Comparison of ENCODE assay signal across 24 cellular contexts in genomic region chr11:32164836-32165235, GRCh38.
"Had no signal": no experiment of that assay in that cellular context is flagged by ENCODE, and none has a peak within 500 bp of the region (broad histone marks: within the 10 kb centered on the region; RNA-seq: fewer than 3 reads in every experiment).

No MANE protein-coding gene starts in this region.

- H3K27me3 ChIP-seq: colonic mucosa, gastrocnemius medialis had no signal

- H3K9me3 ChIP-seq: colonic mucosa, esophagus muscularis mucosa, esophagus squamous epithelium, gastrocnemius medialis, gastroesophageal sphincter, heart left ventricle, heart right ventricle had no signal

- ATAC-seq: effector memory CD8-positive, alpha-beta T cell; esophagus mucosa; foreskin keratinocyte; gastrocnemius medialis; gastroesophageal sphincter; heart left ventricle; heart right ventricle had no signal

- H3K4me1 Mint-ChIP-seq: endodermal cell had no signal

- H3K4me3 Mint-ChIP-seq: dendritic cell treated with granulocyte-macrophage colony-stimulating factor and Interleukin-4, amounts not matched to agents 40 ng/mL and 50 ng/mL, for 4 days; effector memory CD8-positive, alpha-beta T cell; endodermal cell had no signal

- DNase-seq: colonic mucosa; cortex of kidney; dermis blood vessel endothelial cell; dorsolateral prefrontal cortex; effector CD4-positive, alpha-beta T cell; effector CD8-positive, alpha-beta T cell; effector memory CD4-positive, alpha-beta T cell; effector memory CD8-positive, alpha-beta T cell; endodermal cell; erythroblast; esophagus squamous epithelium; foreskin fibroblast; foreskin keratinocyte; foreskin melanocyte; gastrocnemius medialis; glutamatergic neuron; heart left ventricle; heart right ventricle had no signal

- H3K36me3 ChIP-seq: colonic mucosa, esophagus muscularis mucosa, esophagus squamous epithelium, gastrocnemius medialis, gastroesophageal sphincter, heart left ventricle, heart right ventricle had no signal

- H3K9me3 Mint-ChIP-seq: dendritic cell treated with granulocyte-macrophage colony-stimulating factor and Interleukin-4, amounts not matched to agents 40 ng/mL and 50 ng/mL, for 4 days; effector memory CD8-positive, alpha-beta T cell; endodermal cell had no signal

- H3K27ac Mint-ChIP-seq: dendritic cell treated with granulocyte-macrophage colony-stimulating factor and Interleukin-4, amounts not matched to agents 40 ng/mL and 50 ng/mL, for 4 days; effector memory CD8-positive, alpha-beta T cell; endodermal cell had no signal

- H3K4me3 ChIP-seq: colonic mucosa, coronary artery, dorsolateral prefrontal cortex, esophagus muscularis mucosa, esophagus squamous epithelium, gastrocnemius medialis, gastroesophageal sphincter, heart left ventricle, heart right ventricle had no signal

- H3K27me3 Mint-ChIP-seq: dendritic cell treated with granulocyte-macrophage colony-stimulating factor and Interleukin-4, amounts not matched to agents 40 ng/mL and 50 ng/mL, for 4 days had no signal

- H3K27ac ChIP-seq: colonic mucosa, coronary artery, dorsolateral prefrontal cortex, epithelial cell of prostate, esophagus muscularis mucosa, esophagus squamous epithelium, foreskin keratinocyte, gastrocnemius medialis, gastroesophageal sphincter, heart left ventricle, heart right ventricle had no signal
